Comparison of ENCODE assay signal across 1 cellular context in the genomic region with DNA sequence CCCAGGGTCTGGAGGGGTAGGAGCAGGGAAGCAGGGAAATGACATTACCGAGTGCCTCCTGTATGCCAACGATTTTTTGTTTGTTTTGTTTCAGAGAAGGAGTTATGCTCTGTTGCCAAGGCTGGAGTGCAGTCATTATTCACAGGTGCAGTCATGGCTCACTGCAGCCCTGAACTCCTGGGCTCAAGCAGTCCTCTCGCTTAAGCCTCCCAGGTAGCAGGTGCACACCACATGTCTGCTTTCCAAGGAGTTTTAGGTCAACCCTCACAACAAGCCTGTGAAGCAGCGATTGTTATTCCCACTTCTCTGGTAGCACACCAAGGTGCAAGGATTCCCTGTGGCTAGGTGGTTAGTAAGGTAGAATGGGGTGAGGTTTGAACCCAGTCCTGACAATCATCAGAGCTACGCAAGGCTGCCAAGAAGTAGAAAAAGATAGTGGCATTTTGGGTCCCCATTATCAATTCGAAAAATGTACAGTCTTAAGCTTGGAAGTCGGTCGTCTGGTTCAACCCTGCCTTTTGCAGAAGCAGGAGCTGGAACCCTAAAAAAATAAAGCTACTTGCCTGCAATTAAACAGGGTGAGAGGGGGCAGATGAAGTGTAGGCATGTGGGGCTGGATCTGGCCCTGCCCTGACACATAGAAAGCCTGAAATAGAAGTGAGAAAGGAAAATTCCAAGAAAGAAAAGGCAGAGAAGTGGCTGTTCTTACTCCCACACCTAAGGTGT.
TF ChIP-seq lines count a peak whose summit lies in the region.

No MANE protein-coding gene starts in this region.

TF ChIP-seq in H1, 55 proteins besides CTCF, POLR2A, EP300 and RAD21:
- TF ChIP-seq NRF1 (IDR thresholded peaks at IDR 0.05; ENCODE audit: low read depth, low read length) (no peak), SUZ12 (IDR thresholded peaks at IDR 0.05; ENCODE audit: low read length) (no peak), RBBP5 (IDR thresholded peaks at IDR 0.05; ENCODE audit: borderline replicate concordance, low read depth, low read length) (no peak), ZNF274 (IDR thresholded peaks at IDR 0.05; ENCODE audit: borderline replicate concordance, extremely low read depth, low read length) (no peak), ASH2L (IDR thresholded peaks at IDR 0.05; ENCODE audit: low read length) (no peak), SRF (IDR thresholded peaks at IDR 0.05; ENCODE audit: low read depth, low read length) (no peak), RNF2 (IDR thresholded peaks at IDR 0.05; ENCODE audit: borderline replicate concordance, low read depth, low read length, missing control alignments, poor library complexity, severe bottlenecking) (no peak), KDM1A (IDR thresholded peaks at IDR 0.05; ENCODE audit: borderline replicate concordance, low read length) (no peak), CBX5 (IDR thresholded peaks at IDR 0.05; ENCODE audit: low read depth, low read length) (no peak), NANOG (IDR thresholded peaks at IDR 0.05; ENCODE audit: insufficient read depth, low read depth, low read length, poor library complexity, severe bottlenecking) (no peak), ATF3 (IDR thresholded peaks at IDR 0.05; ENCODE audit: insufficient read depth, low read depth, low read length) (no peak), EGR1 (IDR thresholded peaks at IDR 0.05; ENCODE audit: borderline replicate concordance, low read depth, low read length) (no peak), FOSL1 (IDR thresholded peaks at IDR 0.05; ENCODE audit: insufficient read depth, low read depth, low read length) (no peak), SP4 (IDR thresholded peaks at IDR 0.05; ENCODE audit: low read length) (no peak), BRCA1 (IDR thresholded peaks at IDR 0.05; ENCODE audit: low read depth, low read length) (no peak), BACH1 (IDR thresholded peaks at IDR 0.05; ENCODE audit: low read length) (no peak)
